Comparison of ENCODE assay signal across 27 cellular contexts in the genomic region with DNA sequence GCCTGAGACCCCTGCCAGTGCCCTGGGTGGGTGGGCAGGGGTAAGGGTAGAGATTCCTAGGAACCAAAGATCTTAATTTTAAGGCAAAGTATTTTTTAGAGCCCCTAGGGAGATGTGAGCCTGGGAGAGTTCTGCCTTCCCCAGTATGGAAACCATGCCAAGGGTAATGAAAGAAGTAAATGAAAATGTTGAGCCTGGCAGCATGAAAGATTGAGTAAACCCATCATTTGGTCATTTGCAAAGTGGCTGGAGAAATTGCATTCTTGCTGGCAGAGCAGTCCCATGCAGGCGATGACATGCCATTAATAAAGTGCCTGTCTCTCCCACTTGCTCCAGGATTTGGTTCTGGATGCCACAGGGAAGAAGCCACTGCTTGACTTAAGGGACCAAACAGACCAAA.
DNase-seq lines count a peak whose midpoint lies in the region; ATAC-seq and TF ChIP-seq lines count a peak whose summit lies in the region.
"Had no signal": no experiment of that assay in that cellular context is flagged by ENCODE, and none has a peak within 500 bp of the region (broad histone marks: within the 10 kb centered on the region; RNA-seq: fewer than 3 reads in every experiment).

No MANE protein-coding gene starts in this region.

- peak overlapping the region; percentile 44 for H3K27ac ChIP-seq in left ventricle myocardium inferior (replicated peaks)
- H3K27ac ChIP-seq in heart left ventricle = peak overlapping the region in 3 of 12 donors; percentile 29 to 43 (median 42)
- H3K27ac ChIP-seq: BLaER1 treated with 17β-estradiol and CSF1 and Interleukin-3, amounts not matched to agents 10 nM and 100 nM; PC-9 had no signal

- H3K4me3 Mint-ChIP-seq in nephron progenitor cell = no peak overlapping the region
- H3K4me3 Mint-ChIP-seq: CD4-positive, alpha-beta memory T cell; GM23338; H9 had no signal

- peaks cover 28% of the 10 kb centered on the region for H3K4me1 Mint-ChIP-seq in nephron progenitor cell
- H3K4me1 Mint-ChIP-seq: CD4-positive, alpha-beta memory T cell had no signal

- no peak for TF ChIP-seq POLR2A in heart left ventricle (IDR thresholded peaks at IDR 0.05)

- no peak for TF ChIP-seq CTCF in left ventricle myocardium inferior (IDR thresholded peaks at IDR 0.05; ENCODE audit: borderline replicate concordance)
- no peak for TF ChIP-seq CTCF in heart left ventricle (IDR thresholded peaks at IDR 0.05)
- no peak for TF ChIP-seq CTCF in nephron progenitor cell (IDR thresholded peaks at IDR 0.05)

- H3K27ac Mint-ChIP-seq in nephron progenitor cell = peak overlapping the region; percentile 72
- H3K27ac Mint-ChIP-seq: CD4-positive, alpha-beta memory T cell; GM23338 had no signal

- H3K36me3 ChIP-seq in left ventricle myocardium inferior (no peaks in the 10 kb centered on the region), heart left ventricle (no peaks in the 10 kb centered on the region)
- H3K36me3 ChIP-seq: BLaER1 treated with 17β-estradiol and CSF1 and Interleukin-3, amounts not matched to agents 10 nM and 100 nM had no signal

- H3K4me1 ChIP-seq in left ventricle myocardium inferior (no peaks in the 10 kb centered on the region), heart left ventricle (no peaks in the 10 kb centered on the region)
- H3K4me1 ChIP-seq: BLaER1 treated with 17β-estradiol and CSF1 and Interleukin-3, amounts not matched to agents 10 nM and 100 nM; Caco-2 had no signal

- peaks cover 3% of the 10 kb centered on the region for H3K9me3 Mint-ChIP-seq in nephron progenitor cell
- H3K9me3 Mint-ChIP-seq: GM23338 had no signal

- H3K9me3 ChIP-seq in left ventricle myocardium inferior (replicated peaks) = no peaks in the 10 kb centered on the region
- no peaks in the 10 kb centered on the region for H3K9me3 ChIP-seq in heart left ventricle
- H3K9me3 ChIP-seq: BLaER1 treated with 17β-estradiol and CSF1 and Interleukin-3, amounts not matched to agents 10 nM and 100 nM; Caco-2 had no signal

- H3K27me3 ChIP-seq in left ventricle myocardium inferior (ENCODE audit: low read depth) = no peaks in the 10 kb centered on the region
- H3K27me3 ChIP-seq in heart left ventricle = peaks cover 0 to 8% (median 0%) of the 10 kb centered on the region in 9 donors

- H3K4me3 ChIP-seq in left ventricle myocardium inferior = no peak overlapping the region
- no peak overlapping the region for H3K4me3 ChIP-seq in heart left ventricle
- H3K4me3 ChIP-seq: BLaER1 treated with 17β-estradiol and CSF1 and Interleukin-3, amounts not matched to agents 10 nM and 100 nM; GM12878; GM23338; PC-9 had no signal

- intact Hi-C loops in left ventricle myocardium inferior (cut with micrococcal nuclease) (no loop called here), heart left ventricle (cut with DNase I) (no loop called here)

- no peak for ATAC-seq in heart left ventricle
- no peak for ATAC-seq in HG03280 (IDR thresholded peaks at IDR 0.05; ENCODE audit: unreplicated experiment)
- ATAC-seq: GM12878, GM23338 had no signal

- DNase-seq in left ventricle myocardium inferior (no peak), heart left ventricle (no peak), fibroblast of gingiva (ENCODE audit: low read depth) (peak; percentile 44), nephron progenitor cell (no peak), C1 segment of cervical spinal cord (lab: John Stamatoyannopoulos, UW) (no peak)
- no peak for DNase-seq in activated CD8-positive, alpha-beta memory T cell treated with anti-CD3 and anti-CD28 coated beads, Interleukin-2, amount 50 U/mL, for 48 hours
- no peak for DNase-seq in activated CD4-positive, alpha-beta T cell treated with anti-CD3 and anti-CD28 coated beads, Interleukin-2, amount 50 U/mL, for 48 hours
- DNase-seq: Caco-2; CD4-positive, alpha-beta memory T cell; DMS 273 treated with DMSO at 0.1 percent for 48 hours; DMS79; EL; GDM1; H9; KBM-7; MV-4-11; NCI-H1105 treated with DMSO at 0.1 percent for 48 hours; NCI-H146; NCI-H1930; NCI-H2107; NCI-H526; PC-9; SHP77 had no signal

- H3K27me3 Mint-ChIP-seq in nephron progenitor cell (ENCODE audit: low read depth, poor library complexity) = peaks cover 7% of the 10 kb centered on the region

- WGBS in heart left ventricle, 4 donors = 75 to 95% (median 89%) methylated on average over 1 of the region's 1 CpG

- no peaks in the 10 kb centered on the region for H3K36me3 Mint-ChIP-seq in nephron progenitor cell (ENCODE audit: low read depth)
- H3K36me3 Mint-ChIP-seq: CD4-positive, alpha-beta memory T cell had no signal
